ENCODE assay signal across 8 cellular contexts in the genomic region with DNA sequence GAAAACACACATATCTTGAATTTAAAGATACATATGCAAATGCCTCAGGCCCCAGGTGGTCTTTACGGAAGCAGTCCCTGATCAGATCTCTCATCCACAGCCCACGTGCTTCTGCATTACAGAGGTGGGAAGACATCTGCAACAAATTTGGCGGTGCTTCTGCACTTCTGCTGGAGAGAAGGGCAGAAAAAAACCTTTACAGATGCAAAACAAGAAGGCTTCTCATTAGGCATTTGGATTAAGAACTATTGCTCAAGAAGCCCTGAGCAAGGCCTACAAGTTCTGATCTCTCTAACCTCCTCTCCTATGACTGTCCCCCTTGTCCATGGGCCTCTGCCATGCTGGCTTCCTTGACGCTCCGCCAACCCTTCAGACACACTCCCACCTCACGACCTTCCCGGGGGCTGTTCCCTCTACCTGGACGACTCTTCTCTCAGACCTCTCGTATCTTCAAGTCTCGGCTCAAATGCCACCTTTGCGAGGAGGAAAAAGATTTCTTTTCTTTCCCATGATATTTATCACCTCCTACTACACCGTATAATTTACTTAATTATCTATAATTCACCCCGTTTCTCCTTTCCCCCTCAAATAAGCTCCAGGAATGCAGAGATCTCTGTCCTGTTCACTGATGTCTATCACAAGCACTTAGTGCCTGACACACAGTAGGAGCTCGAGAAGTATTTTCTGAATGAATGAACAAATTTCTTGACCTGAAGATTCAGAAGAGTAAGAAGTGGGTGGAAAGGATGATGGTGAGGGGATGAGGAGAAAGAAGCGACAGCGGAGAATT. TPM values are rescaled to one million over a fixed set of nuclear protein-coding genes. Genes with fewer than 3 reads are reported as not detected.
DNase-seq lines count a peak whose midpoint lies in the region; ATAC-seq and TF ChIP-seq lines count a peak whose summit lies in the region.

No MANE protein-coding gene starts in this region.

- H3K9ac ChIP-seq in MM.1S (ENCODE audit: low read length): peak overlapping the region; percentile 95

- H3K9me3 Mint-ChIP-seq in CD8-positive, alpha-beta memory T cell: no peaks in the 10 kb centered on the region
- H3K9me3 Mint-ChIP-seq in naive thymus-derived CD4-positive, alpha-beta T cell: peaks cover 0 to 5% (median 0%) of the 10 kb centered on the region in 11 donors

- ATAC-seq in naive thymus-derived CD4-positive, alpha-beta T cell: no peak

- peaks cover 18% of the 10 kb centered on the region for H3K4me1 ChIP-seq in CD8-positive, alpha-beta memory T cell (ENCODE audit: insufficient read depth, low read length)
- H3K4me1 ChIP-seq in MM.1S (ENCODE audit: low read length): peaks cover 14% of the 10 kb centered on the region
- H3K4me1 ChIP-seq in naive thymus-derived CD4-positive, alpha-beta T cell (ENCODE audit: control insufficient read depth in 2 of 2, insufficient read depth in 2 of 2, low read length in 2 of 2): peaks cover 9 to 14% of the 10 kb centered on the region in 2 donors

- H3K27ac Mint-ChIP-seq in CD8-positive, alpha-beta memory T cell: peak overlapping the region; percentile 92 to 98 (median 95)
- peak overlapping the region; percentile 81 to 97 (median 88) for H3K27ac Mint-ChIP-seq in naive thymus-derived CD4-positive, alpha-beta T cell

- no peaks in the 10 kb centered on the region for H3K27me3 ChIP-seq in CD8-positive, alpha-beta memory T cell (ENCODE audit: insufficient read depth, low read length, poor library complexity, severe bottlenecking)
- no peaks in the 10 kb centered on the region for H3K27me3 ChIP-seq in MM.1S (replicated peaks; ENCODE audit: insufficient read depth, low read length)
- H3K27me3 ChIP-seq in naive thymus-derived CD4-positive, alpha-beta T cell (ENCODE audit: control insufficient read depth in 2 of 2, insufficient read depth in 2 of 2, low read length in 2 of 2): no peaks in the 10 kb centered on the region

- POLR2A ChIA-PET in CD8-positive, alpha-beta memory T cell (lab: Charles Lee): interaction anchor here (0.6 to 1.9 kb wide), 3 partner anchors 14 to 220 kb away, joined by 3 to 14 read pairs (median 4); a partner anchor contains a TSS
- POLR2A ChIA-PET in naive thymus-derived CD4-positive, alpha-beta T cell (lab: Charles Lee): interaction anchor here (2.8 kb wide), 1 partner anchor 138 kb away, joined by 11 read pairs; a partner anchor contains a TSS

- no peaks in the 10 kb centered on the region for H4K20me1 ChIP-seq in MM.1S (ENCODE audit: insufficient read depth, low read length)

- DNase-seq in CD8-positive, alpha-beta memory T cell: no peak
- DNase-seq in MM.1S (no peak), coronary artery (ENCODE audit: low spot score) (peak; percentile 75), NCI-H1930 (lab: John Stamatoyannopoulos, UW) (no peak), T1000 (lab: John Stamatoyannopoulos, UW) (no peak), NCI-H1694 (lab: John Stamatoyannopoulos, UW) (no peak), NCI-H446 treated with DMSO at 0.1 percent for 48 hours (lab: John Stamatoyannopoulos, UW) (no peak)
- peak in 1 of 9 donors; percentile 3 for DNase-seq in naive thymus-derived CD4-positive, alpha-beta T cell

- no peaks in the 10 kb centered on the region for H3K36me3 ChIP-seq in CD8-positive, alpha-beta memory T cell (ENCODE audit: insufficient read depth, low read length)
- no peaks in the 10 kb centered on the region for H3K36me3 ChIP-seq in MM.1S (replicated peaks; ENCODE audit: insufficient read depth, low read length)
- H3K36me3 ChIP-seq in naive thymus-derived CD4-positive, alpha-beta T cell (ENCODE audit: control insufficient read depth in 2 of 3, insufficient read depth in 3 of 3, low read length in 3 of 3): no peaks in the 10 kb centered on the region

- peaks cover 0 to 14% (median 13%) of the 10 kb centered on the region in 3 donors for H3K36me3 Mint-ChIP-seq in CD8-positive, alpha-beta memory T cell
- H3K36me3 Mint-ChIP-seq in naive thymus-derived CD4-positive, alpha-beta T cell: peaks cover 0 to 24% (median 0%) of the 10 kb centered on the region in 5 donors

- H2AFZ ChIP-seq in MM.1S (ENCODE audit: low read length): peak overlapping the region; percentile 54; the same call in 1 of the 2 replicates

- no peak for TF ChIP-seq CTCF in MM.1S (IDR thresholded peaks at IDR 0.05; ENCODE audit: low read length)
- TF ChIP-seq CTCF in coronary artery (IDR thresholded peaks at IDR 0.05): no peak

- CTCF ChIA-PET in CD8-positive, alpha-beta memory T cell (lab: Charles Lee): interaction anchor here (1.9 kb wide), 1 partner anchor 18 kb away, joined by 6 read pairs; no protein-coding TSS in a partner anchor
- CTCF ChIA-PET in naive thymus-derived CD4-positive, alpha-beta T cell (lab: Charles Lee): no interaction called here

- peaks cover 38 to 59% (median 54%) of the 10 kb centered on the region in 3 donors for H3K4me1 Mint-ChIP-seq in CD8-positive, alpha-beta memory T cell
- H3K4me1 Mint-ChIP-seq in naive thymus-derived CD4-positive, alpha-beta T cell: peaks cover 30 to 56% (median 46%) of the 10 kb centered on the region in 7 donors

- H3K4me3 ChIP-seq in CD8-positive, alpha-beta memory T cell (ENCODE audit: low read length): peak overlapping the region; percentile 67
- H3K4me3 ChIP-seq in MM.1S (ENCODE audit: low read length) (peak overlapping the region; percentile 76), coronary artery (peak overlapping the region; percentile 81)
- peak overlapping the region; percentile 72 for H3K4me3 ChIP-seq in naive thymus-derived CD4-positive, alpha-beta T cell (ENCODE audit: low read length)

- H3K4me2 ChIP-seq in MM.1S (ENCODE audit: low read depth, low read length): peak overlapping the region; percentile 88

- H3K4me3 Mint-ChIP-seq in CD8-positive, alpha-beta memory T cell: peak overlapping the region; percentile 92 to 100 (median 93)
- H3K4me3 Mint-ChIP-seq in naive thymus-derived CD4-positive, alpha-beta T cell: peak overlapping the region; percentile 89 to 98 (median 92)

- 0 out of 2 replicates have a peak, but pooled peaks cover 7% of the 10 kb centered on the region for H3F3A ChIP-seq in MM.1S (ENCODE audit: insufficient read depth, low read length)

- peaks cover 59% of the 10 kb centered on the region for H3K79me2 ChIP-seq in MM.1S (ENCODE audit: low read length)

- H3K9me3 ChIP-seq in CD8-positive, alpha-beta memory T cell (ENCODE audit: low read length): no peaks in the 10 kb centered on the region
- no peaks in the 10 kb centered on the region for H3K9me3 ChIP-seq in MM.1S (replicated peaks; ENCODE audit: insufficient read depth, low read length)
- H3K9me3 ChIP-seq in naive thymus-derived CD4-positive, alpha-beta T cell (ENCODE audit: control insufficient read depth in 2 of 3, low read length in 3 of 3): no peaks in the 10 kb centered on the region

- peaks cover 0 to 2% of the 10 kb centered on the region in 2 donors for H3K27me3 Mint-ChIP-seq in CD8-positive, alpha-beta memory T cell
- no peaks in the 10 kb centered on the region for H3K27me3 Mint-ChIP-seq in naive thymus-derived CD4-positive, alpha-beta T cell

- H3K9me2 ChIP-seq in MM.1S (replicated peaks; ENCODE audit: insufficient read depth, low read length): no peaks in the 10 kb centered on the region

- intact Hi-C loops in naive thymus-derived CD4-positive, alpha-beta T cell (cut with micrococcal nuclease): loop anchor here (1.0 to 5.0 kb wide), 8 partner anchors 33 to 1697 kb away; a partner anchor contains a TSS

- peak overlapping the region; percentile 79 for H3K27ac ChIP-seq in CD8-positive, alpha-beta memory T cell (ENCODE audit: low read depth, low read length)
- peak overlapping the region; percentile 62; the same call in 1 of the 2 replicates for H3K27ac ChIP-seq in MM.1S (ENCODE audit: low read length)
- H3K27ac ChIP-seq in coronary artery: peak overlapping the region; percentile 92 to 98
- H3K27ac ChIP-seq in naive thymus-derived CD4-positive, alpha-beta T cell (ENCODE audit: low read depth, low read length): peak overlapping the region; percentile 79

RNA-seq across cellular contexts. Expression of a gene that starts 1.1 kb away (rescaled TPM):
- total RNA-seq in CD8-positive, alpha-beta memory T cell: 10 to 100 TPM; 25.4 to 27.4 TPM
- 20.4 TPM for polyA plus RNA-seq in CD8-positive, alpha-beta memory T cell
- total RNA-seq in naive thymus-derived CD4-positive, alpha-beta T cell: 10 to 100 TPM; 19.0 to 28.2 (median 24.0) TPM
- 10 to 100 TPM; 12.4 to 17.2 TPM for polyA plus RNA-seq in naive thymus-derived CD4-positive, alpha-beta T cell
